ENCODE assay signal across 23 cellular contexts in the genomic region with DNA sequence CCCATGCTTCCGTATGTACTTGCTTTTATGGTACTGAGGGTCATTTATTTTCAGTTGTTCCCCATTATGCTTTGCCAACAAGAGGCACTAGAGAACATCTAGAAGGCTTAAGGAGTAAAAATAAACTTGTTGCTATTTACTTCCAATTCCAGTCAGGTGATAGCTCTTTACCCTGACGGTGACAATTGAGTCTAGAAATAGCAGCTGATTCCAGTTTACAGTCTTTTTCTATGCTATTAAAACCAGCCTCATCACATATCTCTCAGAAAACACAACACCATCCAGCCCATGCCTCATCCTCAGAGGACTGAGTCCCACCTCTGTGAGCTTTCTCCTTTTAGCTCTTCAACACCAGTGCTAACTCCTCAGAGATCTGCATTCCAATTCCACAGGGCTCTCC.
"Had no signal": no experiment of that assay in that cellular context is flagged by ENCODE, and none has a peak within 500 bp of the region (broad histone marks: within the 10 kb centered on the region; RNA-seq: fewer than 3 reads in every experiment).

No MANE protein-coding gene starts in this region.

- H3K9me3 ChIP-seq: esophagus muscularis mucosa, gastroesophageal sphincter, pancreas, testis, tibial nerve, upper lobe of right lung had no signal

- H3K4me1 ChIP-seq: esophagus muscularis mucosa, gastroesophageal sphincter, lower lobe of right lung, pancreas, testis, tibial nerve, upper lobe of right lung had no signal

- H3K27me3 ChIP-seq: esophagus muscularis mucosa, gastroesophageal sphincter, testis, tibial nerve, upper lobe of right lung had no signal

- H3K27ac ChIP-seq: epithelial cell of prostate, esophagus muscularis mucosa, gastroesophageal sphincter, lower lobe of right lung, pancreas, skin epidermis, testis, tibial nerve, upper lobe of right lung had no signal

- H3K4me3 ChIP-seq: esophagus muscularis mucosa, gastroesophageal sphincter, lower lobe of right lung, pancreas, skin epidermis, testis, tibial nerve, upper lobe of right lung had no signal

- ATAC-seq: effector memory CD8-positive, alpha-beta T cell; gastroesophageal sphincter; left lobe of liver; lower lobe of right lung; natural killer cell treated with Interleukin-12 subunit alpha and Interleukin-12 subunit beta and Interleukin-15 and Interleukin-18, amount 100 ng/mL, for 72 hours; pancreas; sciatic nerve; stimulated activated naive B cell treated with anti-CD40 and anti-IgM and Interleukin-4, amounts not matched to agents 10 μg/mL and 1 μg/mL and 100 μg/mL, for 72 hours; stimulated activated naive CD8-positive, alpha-beta T cell treated with anti-CD3 and anti-CD28 coated beads, Interleukin-15, amount 100 ng/mL, for 72 hours; upper lobe of right lung had no signal

- DNase-seq: cerebellar nuclear complex; effector memory CD8-positive, alpha-beta T cell; glutamatergic neuron; hippocampal formation; islet precursor cell; lower lobe of right lung; midbrain; occipital lobe; pancreas; stimulated activated CD4-positive, alpha-beta T cell treated with anti-CD3 and anti-CD28 coated beads, Interleukin-2, amount 100 ng/mL, for 24 hours; stimulated activated CD4-positive, alpha-beta T cell treated with anti-CD3 and anti-CD28 coated beads, Interleukin-4, amount 100 ng/mL, for 4 hours; stimulated activated naive B cell treated with anti-CD40 and anti-IgM and Interleukin-4, amounts not matched to agents 10 μg/mL and 1 μg/mL and 100 μg/mL, for 72 hours; stimulated activated naive CD8-positive, alpha-beta T cell treated with anti-CD3 and anti-CD28 coated beads, Interleukin-15, amount 100 ng/mL, for 72 hours; testis; upper lobe of right lung had no signal

- H3K36me3 ChIP-seq: esophagus muscularis mucosa, gastroesophageal sphincter, lower lobe of right lung, pancreas, tibial nerve, upper lobe of right lung had no signal
